ENCODE assay signal across 10 cellular contexts in the genomic region with DNA sequence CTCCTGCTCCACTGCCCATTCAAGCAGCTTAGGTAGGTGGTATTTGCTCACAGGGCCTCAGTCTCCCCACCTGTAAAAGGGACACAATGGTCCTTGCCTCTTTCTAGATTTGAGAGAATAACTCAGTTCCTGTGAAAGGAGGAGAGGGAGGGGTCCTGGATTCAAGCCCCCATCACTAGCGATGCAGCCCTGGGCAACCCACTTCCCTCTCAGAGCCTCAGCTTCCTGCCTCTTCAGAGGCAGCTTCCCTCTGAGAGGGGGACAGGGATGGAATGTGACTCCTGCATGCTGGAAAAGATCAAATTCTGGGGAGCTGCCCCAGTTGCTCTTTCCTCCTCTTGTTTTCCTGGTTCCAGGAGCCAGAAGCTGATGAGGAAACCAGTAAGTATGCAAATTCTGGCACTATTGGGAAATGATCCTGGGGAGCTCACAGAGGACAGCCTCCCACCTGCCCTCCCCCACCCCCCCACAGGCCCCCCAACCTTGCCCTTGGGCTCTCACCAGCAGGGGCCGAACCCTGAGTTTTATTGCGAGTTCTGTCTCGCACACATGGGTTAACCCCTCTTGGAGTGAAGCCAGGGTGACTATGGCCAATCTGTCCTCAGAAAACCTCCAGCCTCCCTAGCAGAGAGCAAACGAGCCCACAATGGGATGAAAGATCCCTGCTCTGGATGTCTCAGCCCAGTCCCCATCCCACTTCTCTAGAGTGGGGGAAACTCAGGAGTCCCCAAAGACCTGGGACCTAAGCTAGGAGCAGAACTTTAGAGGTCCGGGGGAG. TPM values are rescaled to one million over a fixed set of nuclear protein-coding genes. Genes with fewer than 3 reads are reported as not detected.
DNase-seq lines count a peak whose midpoint lies in the region; ATAC-seq and TF ChIP-seq lines count a peak whose summit lies in the region.
"Had no signal": no experiment of that assay in that cellular context is flagged by ENCODE, and none has a peak within 500 bp of the region (broad histone marks: within the 10 kb centered on the region; RNA-seq: fewer than 3 reads in every experiment).

No MANE protein-coding gene starts in this region.

- H3K9ac ChIP-seq in smooth muscle cell (ENCODE audit: low read depth): no peak overlapping the region

- peaks cover 26% of the 10 kb centered on the region for H4K20me1 ChIP-seq in smooth muscle cell (ENCODE audit: low read depth)

- DNase-seq in H7: peak; percentile 52
- no peak for DNase-seq in heart right ventricle
- no peak for DNase-seq in smooth muscle cell (lab: John Stamatoyannopoulos, UW; ENCODE audit: unreplicated experiment)
- DNase-seq in RKO (ENCODE audit: low spot score): no peak
- no peak for DNase-seq in BE2C
- DNase-seq in activated naive CD4-positive, alpha-beta T cell (lab: John Stamatoyannopoulos, UW): no peak
- DNase-seq: activated naive CD4-positive, alpha-beta T cell treated with anti-CD3 and anti-CD28 coated beads for 36 hours had no signal

- H3K27ac ChIP-seq in VCaP (peak overlapping the region; percentile 99), heart right ventricle (peak overlapping the region; percentile 43 to 79 (median 70)), smooth muscle cell (ENCODE audit: low read depth) (peak overlapping the region; percentile 11)

- TF ChIP-seq CTCF in VCaP (conservative IDR thresholded peaks at IDR 0.05) (no peak), heart right ventricle (IDR thresholded peaks at IDR 0.05) (no peak), smooth muscle cell (IDR thresholded peaks at IDR 0.05; ENCODE audit: borderline replicate concordance, insufficient read depth, poor library complexity, severe bottlenecking) (no peak), BE2C (IDR thresholded peaks at IDR 0.05; ENCODE audit: low read depth, low read length) (no peak)

- no peak overlapping the region for H3K4me3 ChIP-seq in H7 (ENCODE audit: insufficient read depth, low read depth, low read length)
- H3K4me3 ChIP-seq in heart right ventricle: no peak overlapping the region
- no peak overlapping the region for H3K4me3 ChIP-seq in smooth muscle cell
- no peak overlapping the region for H3K4me3 ChIP-seq in BE2C (ENCODE audit: low read depth, low read length)
- H3K4me3 ChIP-seq: SK-N-MC had no signal

- H3K36me3 ChIP-seq in H7 (replicated peaks; ENCODE audit: control insufficient read depth, insufficient read depth, low read length): peaks cover 14% of the 10 kb centered on the region
- H3K36me3 ChIP-seq in heart right ventricle: peaks cover 5 to 67% (median 29%) of the 10 kb centered on the region in 9 donors
- H3K36me3 ChIP-seq in smooth muscle cell (ENCODE audit: low read depth): no peaks in the 10 kb centered on the region
- H3K36me3 ChIP-seq in BE2C: peaks cover 6% of the 10 kb centered on the region; the same call in 1 of the 2 replicates

- ATAC-seq in heart right ventricle: peak in 4 of 8 donors; percentile 3 to 13 (median 4)
- ATAC-seq in HG02642 (IDR thresholded peaks at IDR 0.05; ENCODE audit: poor library complexity, unreplicated experiment): no peak

- no peak overlapping the region for H2AFZ ChIP-seq in smooth muscle cell (ENCODE audit: low read depth)

- intact Hi-C loops in heart right ventricle (cut with DNase I): loop anchor here in 2 of 10 donors (5.0 kb wide), 1 partner anchor 34 kb away; no protein-coding TSS in a partner anchor

- H3K9me3 ChIP-seq in heart right ventricle: no peaks in the 10 kb centered on the region
- no peaks in the 10 kb centered on the region for H3K9me3 ChIP-seq in smooth muscle cell (replicated peaks; ENCODE audit: low read depth)
- no peaks in the 10 kb centered on the region for H3K9me3 ChIP-seq in BE2C

- H3K4me2 ChIP-seq in smooth muscle cell: no peak overlapping the region

- WGBS in heart right ventricle, 2 donors: 63 to 69% methylated on average over 6 of the region's 6 CpGs
- 78% methylated on average over 6 of the region's 6 CpGs for WGBS in smooth muscle cell (ENCODE audit: low lambda C conversion rate)

- no peaks in the 10 kb centered on the region for H3K79me2 ChIP-seq in smooth muscle cell (ENCODE audit: low read depth)

- peaks cover 15% of the 10 kb centered on the region for H3F3A ChIP-seq in smooth muscle cell (ENCODE audit: low read depth)

- H3K27me3 ChIP-seq in H7 (ENCODE audit: control insufficient read depth, insufficient read depth, low read length) (no peaks in the 10 kb centered on the region), heart right ventricle (no peaks in the 10 kb centered on the region), smooth muscle cell (ENCODE audit: low read depth) (no peaks in the 10 kb centered on the region), BE2C (no peaks in the 10 kb centered on the region)

- H3K4me1 ChIP-seq in heart right ventricle (peaks cover 18 to 42% (median 37%) of the 10 kb centered on the region in 9 donors), smooth muscle cell (ENCODE audit: low read depth) (no peaks in the 10 kb centered on the region), BE2C (no peaks in the 10 kb centered on the region)

RNA-seq across cellular contexts. Expression of gene ZC3H12A, which starts 11.7 kb away (rescaled TPM):
- 11.0 and 12.3 TPM in 2 replicates for total RNA-seq in H7 (2014; rRNA removed; shearing (Covaris generic))
- total RNA-seq in heart right ventricle: 10 to 100 TPM in 1 of 10 donors, 1 to 10 TPM in 9; 2.9 to 10.9 (median 4.9) TPM
- polyA plus RNA-seq in heart right ventricle: 1 to 10 TPM; 4.5 to 5.2 TPM
- total RNA-seq in smooth muscle cell: 13.2 and 21.3 TPM in 2 replicates
- polyA plus RNA-seq in smooth muscle cell: 29.6 and 35.8 TPM in 2 replicates
- 1.6 TPM for polyA plus RNA-seq in BE2C (2012; ENCODE audit: insufficient read depth, insufficient read length, low read depth)

RNA-seq across cellular contexts. Expression of gene MEAF6, which starts 28.5 kb away (rescaled TPM):
- 65.4 and 71.3 TPM in 2 replicates for total RNA-seq in H7 (2014; rRNA removed; shearing (Covaris generic))
- total RNA-seq in heart right ventricle (10 to 100 TPM; 27.8 to 59.9 (median 38.0) TPM), smooth muscle cell (65.1 and 87.6 TPM in 2 replicates)
- polyA plus RNA-seq in heart right ventricle (10 to 100 TPM; 33.8 to 34.0 TPM), smooth muscle cell (58.8 and 60.7 TPM in 2 replicates)
- polyA plus RNA-seq in BE2C (2012; ENCODE audit: insufficient read depth, insufficient read length, low read depth): 54.8 TPM

Comparison
In these comparisons a context has a peak if more than half of its experiments do, and no peak if none do; other contexts are left out.
1. H3K27ac ChIP-seq: peak in every context shown above with its lines; median percentile 99 in VCaP; 70 in heart right ventricle; 11 in smooth muscle cell.